Comparison of ENCODE assay signal across 9 cellular contexts in genomic region chr1:14522331-14523241, GRCh38.
DNase-seq lines count a peak whose midpoint lies in the region; ATAC-seq and TF ChIP-seq lines count a peak whose summit lies in the region.
"Had no signal": no experiment of that assay in that cellular context is flagged by ENCODE, and none has a peak within 500 bp of the region (broad histone marks: within the 10 kb centered on the region; RNA-seq: fewer than 3 reads in every experiment).

No MANE protein-coding gene starts in this region.

- H3K27ac Mint-ChIP-seq in type B pancreatic cell: no peak overlapping the region

- peak; percentile 80 for ATAC-seq in GM18868 (IDR thresholded peaks at IDR 0.05; ENCODE audit: unreplicated experiment)
- ATAC-seq in sciatic nerve: peak; percentile 88
- ATAC-seq in HG03025 (IDR thresholded peaks at IDR 0.05; ENCODE audit: low FRiP score, unreplicated experiment): no peak
- no peak for ATAC-seq in GM19397 (IDR thresholded peaks at IDR 0.05; ENCODE audit: unreplicated experiment)

- H3K9me3 Mint-ChIP-seq in type B pancreatic cell: no peaks in the 10 kb centered on the region

- no peaks in the 10 kb centered on the region for H3K36me3 Mint-ChIP-seq in type B pancreatic cell

- DNase-seq in LHCN-M2 (ENCODE audit: low read depth): peak; percentile 62
- peak; percentile 90 for DNase-seq in fibroblast of peridontal ligament (ENCODE audit: extremely low read depth)
- no peak for DNase-seq in sciatic nerve (ENCODE audit: low spot score)
- DNase-seq in type B pancreatic cell (ENCODE audit: extremely low spot score, unreplicated experiment): no peak
- no peak for DNase-seq in NCI-H1105 treated with DMSO at 0.1 percent for 48 hours (lab: John Stamatoyannopoulos, UW)
- DNase-seq: stimulated activated CD4-positive, alpha-beta T cell treated with anti-CD3 and anti-CD28 coated beads, Interleukin-4, amount 100 ng/mL, for 4 hours had no signal

- peaks cover 5% of the 10 kb centered on the region for H3K4me1 Mint-ChIP-seq in type B pancreatic cell (ENCODE audit: unreplicated experiment)

- intact Hi-C loops in sciatic nerve (cut with DNase I): no loop called here

- TF ChIP-seq CTCF in type B pancreatic cell (conservative IDR thresholded peaks at IDR 0.05): no peak

- H3K4me3 Mint-ChIP-seq in type B pancreatic cell: no peak overlapping the region

- no peaks in the 10 kb centered on the region for H3K27me3 Mint-ChIP-seq in type B pancreatic cell

Comparison
In these comparisons a context has a peak if more than half of its experiments do, and no peak if none do; other contexts are left out.
1. ATAC-seq: peak in GM18868 (single experiment) and sciatic nerve (single experiment); none in HG03025 (single experiment) and GM19397 (single experiment).
2. DNase-seq: peak in LHCN-M2 (single experiment) and fibroblast of peridontal ligament (single experiment); none in sciatic nerve (single experiment), type B pancreatic cell (single experiment) and NCI-H1105 treated with DMSO at 0.1 percent for 48 hours (single experiment).